ENCODE assay signal across 9 cellular contexts in the genomic region with DNA sequence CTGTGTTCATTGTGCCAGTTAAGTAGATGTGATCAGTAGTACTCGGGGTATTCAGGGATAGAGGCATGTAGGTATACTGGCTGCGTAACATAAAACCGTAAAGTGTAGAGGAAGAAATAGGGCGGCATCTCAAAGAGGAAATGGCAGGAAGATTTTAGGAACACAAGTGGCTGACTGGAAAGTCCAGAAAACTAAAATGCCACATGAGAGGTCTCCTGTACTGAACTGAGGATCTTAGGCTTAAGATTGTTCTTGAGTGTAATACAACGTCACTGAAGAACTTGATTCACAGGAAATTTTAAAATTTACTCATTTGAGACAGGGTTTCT. TPM values are rescaled to one million over a fixed set of nuclear protein-coding genes. Genes with fewer than 3 reads are reported as not detected.
DNase-seq lines count a peak whose midpoint lies in the region; ATAC-seq and TF ChIP-seq lines count a peak whose summit lies in the region.
"Had no signal": no experiment of that assay in that cellular context is flagged by ENCODE, and none has a peak within 500 bp of the region (broad histone marks: within the 10 kb centered on the region; RNA-seq: fewer than 3 reads in every experiment).

No MANE protein-coding gene starts in this region.

- ATAC-seq in activated CD8-positive, alpha-beta T cell treated with anti-CD3 and anti-CD28 coated beads for 36 hours, result no peak
- ATAC-seq in activated CD8-positive, alpha-beta T cell treated with anti-CD3 and anti-CD28 coated beads, Interleukin-2, amount 10 ng/mL, durations not matched to agents 7 days and 5 days, result no peak

- CTCF ChIA-PET in activated CD8-positive, alpha-beta T cell treated with anti-CD3 and anti-CD28 coated beads for 36 hours (lab: Charles Lee), result interaction anchor here (1.2 to 1.7 kb wide), 3 partner anchors 51 to 123 kb away, joined by 3 to 4 read pairs (median 4); no protein-coding TSS in a partner anchor
- CTCF ChIA-PET in activated CD8-positive, alpha-beta T cell treated with anti-CD3 and anti-CD28 coated beads, Interleukin-2, amount 10 ng/mL, durations not matched to agents 7 days and 5 days (lab: Charles Lee), result interaction anchor here (1.0 to 1.7 kb wide), 2 partner anchors 15 to 52 kb away, joined by 4 to 6 read pairs; no protein-coding TSS in a partner anchor

- peak overlapping the region; percentile 16 for H3K27ac Mint-ChIP-seq in activated CD8-positive, alpha-beta T cell treated with anti-CD3 and anti-CD28 coated beads for 36 hours
- no peak overlapping the region for H3K27ac Mint-ChIP-seq in activated CD8-positive, alpha-beta T cell treated with anti-CD3 and anti-CD28 coated beads, Interleukin-2, amount 10 ng/mL, durations not matched to agents 7 days and 5 days

- no peak for TF ChIP-seq EP300 in stomach (IDR thresholded peaks at IDR 0.05)

- TF ChIP-seq POLR2A in stomach (IDR thresholded peaks at IDR 0.05), result no peak

- POLR2A ChIA-PET in activated CD8-positive, alpha-beta T cell treated with anti-CD3 and anti-CD28 coated beads for 36 hours (lab: Charles Lee), result interaction anchor here (0.9 kb wide), 1 partner anchor 122 kb away, joined by 3 read pairs; no protein-coding TSS in a partner anchor
- POLR2A ChIA-PET in activated CD8-positive, alpha-beta T cell treated with anti-CD3 and anti-CD28 coated beads, Interleukin-2, amount 10 ng/mL, durations not matched to agents 7 days and 5 days (lab: Charles Lee), result no interaction called here

- 64 to 86% (median 68%) methylated on average over 5 of the region's 5 CpGs for WGBS in stomach, 5 donors

- H3K9me3 ChIP-seq in SJSA1 (replicated peaks), result no peaks in the 10 kb centered on the region
- no peaks in the 10 kb centered on the region for H3K9me3 ChIP-seq in fibroblast of lung (ENCODE audit: control insufficient read depth, insufficient read depth, low read depth, low read length)
- no peaks in the 10 kb centered on the region for H3K9me3 ChIP-seq in stomach

- DNase-seq in activated CD8-positive, alpha-beta T cell treated with anti-CD3 and anti-CD28 coated beads for 36 hours, result no peak
- no peak for DNase-seq in activated CD8-positive, alpha-beta T cell treated with anti-CD3 and anti-CD28 coated beads, Interleukin-2, amount 10 ng/mL, durations not matched to agents 7 days and 5 days
- DNase-seq in SJSA1 (ENCODE audit: low read depth in 1 of 2, low spot score in 2 of 2) (no peak), fibroblast of lung (ENCODE audit: low read depth in 2 of 2) (no peak), stomach (no peak), NCI-H524 (lab: John Stamatoyannopoulos, UW) (no peak), NCI-H69 (lab: John Stamatoyannopoulos, UW) (no peak), coronary artery (ENCODE audit: low spot score) (no peak)

- H3K36me3 Mint-ChIP-seq in activated CD8-positive, alpha-beta T cell treated with anti-CD3 and anti-CD28 coated beads for 36 hours (ENCODE audit: low read depth), result peaks cover 62% of the 10 kb centered on the region
- peaks cover 51% of the 10 kb centered on the region for H3K36me3 Mint-ChIP-seq in activated CD8-positive, alpha-beta T cell treated with anti-CD3 and anti-CD28 coated beads, Interleukin-2, amount 10 ng/mL, durations not matched to agents 7 days and 5 days (ENCODE audit: low read depth)

- no peaks in the 10 kb centered on the region for H3K27me3 ChIP-seq in SJSA1 (replicated peaks)
- H3K27me3 ChIP-seq in fibroblast of lung (ENCODE audit: control insufficient read depth, insufficient read depth, low read length), result no peaks in the 10 kb centered on the region
- H3K27me3 ChIP-seq in stomach, result no peaks in the 10 kb centered on the region

- no peak overlapping the region for H3K4me3 Mint-ChIP-seq in activated CD8-positive, alpha-beta T cell treated with anti-CD3 and anti-CD28 coated beads for 36 hours
- no peak overlapping the region for H3K4me3 Mint-ChIP-seq in activated CD8-positive, alpha-beta T cell treated with anti-CD3 and anti-CD28 coated beads, Interleukin-2, amount 10 ng/mL, durations not matched to agents 7 days and 5 days

- no peak overlapping the region for H3K4me3 ChIP-seq in SJSA1
- no peak overlapping the region for H3K4me3 ChIP-seq in fibroblast of lung (replicated peaks in 1 of 4; ENCODE audit: control extremely low read depth in 1 of 4, insufficient read depth in 1 of 4, low read depth in 3 of 4, low read length in 4 of 4)
- H3K4me3 ChIP-seq in stomach, result no peak overlapping the region
- no peak overlapping the region for H3K4me3 ChIP-seq in coronary artery
- H3K4me3 ChIP-seq: skin epidermis had no signal

- no peaks in the 10 kb centered on the region for H3K27me3 Mint-ChIP-seq in activated CD8-positive, alpha-beta T cell treated with anti-CD3 and anti-CD28 coated beads for 36 hours
- H3K27me3 Mint-ChIP-seq in activated CD8-positive, alpha-beta T cell treated with anti-CD3 and anti-CD28 coated beads, Interleukin-2, amount 10 ng/mL, durations not matched to agents 7 days and 5 days (ENCODE audit: low read depth), result no peaks in the 10 kb centered on the region

- peaks cover 67% of the 10 kb centered on the region for H3K4me1 Mint-ChIP-seq in activated CD8-positive, alpha-beta T cell treated with anti-CD3 and anti-CD28 coated beads for 36 hours (ENCODE audit: low read depth)
- H3K4me1 Mint-ChIP-seq in activated CD8-positive, alpha-beta T cell treated with anti-CD3 and anti-CD28 coated beads, Interleukin-2, amount 10 ng/mL, durations not matched to agents 7 days and 5 days (ENCODE audit: low read depth), result peaks cover 82% of the 10 kb centered on the region

- TF ChIP-seq CTCF in activated CD8-positive, alpha-beta T cell treated with anti-CD3 and anti-CD28 coated beads for 36 hours (IDR thresholded peaks at IDR 0.05), result no peak
- TF ChIP-seq CTCF in fibroblast of lung (conservative IDR thresholded peaks at IDR 0.05 in 1 of 2, IDR thresholded peaks at IDR 0.05 in 1 of 2; ENCODE audit: low read depth in 1 of 2, low read length in 2 of 2) (no peak), stomach (IDR thresholded peaks at IDR 0.05) (no peak), coronary artery (IDR thresholded peaks at IDR 0.05) (no peak)

- H3K27ac ChIP-seq in SJSA1, result peak overlapping the region; percentile 61
- peak overlapping the region; percentile 40 for H3K27ac ChIP-seq in fibroblast of lung (ENCODE audit: insufficient read depth, low read length)
- H3K27ac ChIP-seq in stomach, result peak overlapping the region; percentile 67 to 89 (median 86)
- H3K27ac ChIP-seq in coronary artery, result peak overlapping the region in 1 of 2 donors; percentile 43

- peak overlapping the region; percentile 33 for H3K4me2 ChIP-seq in fibroblast of lung (ENCODE audit: extremely low read depth, insufficient read depth, low read length)

- peaks cover 45% of the 10 kb centered on the region for H3K36me3 ChIP-seq in SJSA1
- peaks cover 10% of the 10 kb centered on the region for H3K36me3 ChIP-seq in fibroblast of lung (ENCODE audit: control insufficient read depth, insufficient read depth, low read length)
- H3K36me3 ChIP-seq in stomach, result peaks cover 39 to 45% (median 43%) of the 10 kb centered on the region in 4 donors

- no peaks in the 10 kb centered on the region for H3K9me3 Mint-ChIP-seq in activated CD8-positive, alpha-beta T cell treated with anti-CD3 and anti-CD28 coated beads for 36 hours
- H3K9me3 Mint-ChIP-seq in activated CD8-positive, alpha-beta T cell treated with anti-CD3 and anti-CD28 coated beads, Interleukin-2, amount 10 ng/mL, durations not matched to agents 7 days and 5 days (ENCODE audit: insufficient read depth), result no peaks in the 10 kb centered on the region

- H3K79me2 ChIP-seq in fibroblast of lung (ENCODE audit: control insufficient read depth, insufficient read depth, low read length), result peaks cover 14% of the 10 kb centered on the region

- H3K4me1 ChIP-seq in SJSA1 (replicated peaks) (peaks cover 30% of the 10 kb centered on the region), fibroblast of lung (ENCODE audit: control insufficient read depth, extremely low read depth, insufficient read depth, low read length) (peaks cover 9% of the 10 kb centered on the region), stomach (peaks cover 34 to 73% (median 57%) of the 10 kb centered on the region in 4 donors)

- no peak overlapping the region for H3K9ac ChIP-seq in fibroblast of lung (ENCODE audit: insufficient read depth, low read length)

- H2AFZ ChIP-seq in fibroblast of lung (ENCODE audit: low read length), result no peak overlapping the region

- H4K20me1 ChIP-seq in fibroblast of lung (ENCODE audit: control insufficient read depth, extremely low read depth, insufficient read depth, low read length), result no peaks in the 10 kb centered on the region

- intact Hi-C loops in activated CD8-positive, alpha-beta T cell treated with anti-CD3 and anti-CD28 coated beads for 36 hours (cut with micrococcal nuclease), result no loop called here
- intact Hi-C loops in stomach (cut with DNase I; ENCODE audit: low total_unique reads), result no loop called here

RNA-seq across cellular contexts. Expression of gene LMLN, which starts 2.3 kb away (rescaled TPM):
- 10 to 100 TPM in 1 of 2 experiments, 1 to 10 TPM in 1; 6.3 to 10.4 TPM for total RNA-seq in activated CD8-positive, alpha-beta T cell treated with anti-CD3 and anti-CD28 coated beads for 36 hours
- total RNA-seq in activated CD8-positive, alpha-beta T cell treated with anti-CD3 and anti-CD28 coated beads, Interleukin-2, amount 10 ng/mL, durations not matched to agents 7 days and 5 days, result 1 to 10 TPM; 4.0 to 6.0 TPM
- total RNA-seq in SJSA1 (2014; rRNA removed; shearing (Covaris generic)), result 1.3 and 1.9 TPM in 2 replicates
- total RNA-seq in fibroblast of lung (5.9 and 7.1 TPM in 2 replicates), stomach (10 to 100 TPM in 2 of 5 donors, 1 to 10 TPM in 3; 1.4 to 13.8 (median 5.8) TPM)
- polyA plus RNA-seq in fibroblast of lung (5.0 and 6.6 TPM in 2 replicates), stomach (1 to 10 TPM in 1 of 3 donors, under 1 TPM in 2; 0.15 to 1.7 (median 0.75) TPM)
- 2.8 and 3.4 TPM in 2 replicates for polyA plus RNA-seq in fibroblast of lung (2012)
- 3.3 and 19.6 TPM in 2 replicates for polyA minus RNA-seq in fibroblast of lung (ENCODE audit: low replicate concordance)

RNA-seq across cellular contexts. Expression of gene RPL35A, which starts 7.7 kb away (rescaled TPM):
- total RNA-seq in activated CD8-positive, alpha-beta T cell treated with anti-CD3 and anti-CD28 coated beads for 36 hours, result 1,000 to 10,000 TPM; 1,685 to 1,707 TPM
- total RNA-seq in activated CD8-positive, alpha-beta T cell treated with anti-CD3 and anti-CD28 coated beads, Interleukin-2, amount 10 ng/mL, durations not matched to agents 7 days and 5 days, result 100 to 1,000 TPM; 876 to 907 TPM
- 395 and 511 TPM in 2 replicates for total RNA-seq in SJSA1 (2014; rRNA removed; shearing (Covaris generic))
- total RNA-seq in fibroblast of lung, result 535 and 1,048 TPM in 2 replicates
- 902 and 937 TPM in 2 replicates for polyA plus RNA-seq in fibroblast of lung
- 1,855 and 1,955 TPM in 2 replicates for polyA plus RNA-seq in fibroblast of lung (2012)
- polyA minus RNA-seq in fibroblast of lung (ENCODE audit: low replicate concordance), result 12.2 and 21.2 TPM in 2 replicates
- 100 to 1,000 TPM in 4 of 5 donors, 10 to 100 TPM in 1; 30.4 to 935 (median 568) TPM for total RNA-seq in stomach
- polyA plus RNA-seq in stomach, result 1,000 to 10,000 TPM; 2,089 to 2,972 (median 2,364) TPM
